Comparison of ENCODE assay signal across 8 cellular contexts in genomic region chr3:185498503-185499396, GRCh38. TPM values are rescaled to one million over a fixed set of nuclear protein-coding genes. Genes with fewer than 3 reads are reported as not detected.
DNase-seq lines count a peak whose midpoint lies in the region; ATAC-seq and FAIRE-seq lines count a peak whose summit lies in the region.

TSS of gene TMEM41A (minus strand) at chr3:185499035. CDS start at chr3:185498961, 74 bp downstream.

- peaks cover 19% of the 10 kb centered on the region for H3K36me3 Mint-ChIP-seq in activated CD8-positive, alpha-beta memory T cell treated with anti-CD3 and anti-CD28 coated beads, Interleukin-2, amount 10 ng/mL, durations not matched to agents 7 days and 5 days

- peak within 1 kb of the TSS; percentile 59 for H3K4me2 ChIP-seq in mesendoderm (ENCODE audit: low read length)

- no peak within 1 kb of the TSS for H2BK5ac ChIP-seq in mesendoderm (ENCODE audit: low read length)

- FAIRE-seq in HTR-8/SVneo (lab: Jason Lieb, UNC) = peak; percentile 62

- ATAC-seq in GM21381 (IDR thresholded peaks at IDR 0.05; ENCODE audit: unreplicated experiment) = peak; percentile 96
- ATAC-seq in activated CD8-positive, alpha-beta memory T cell treated with anti-CD3 and anti-CD28 coated beads, Interleukin-2, amount 10 ng/mL, durations not matched to agents 7 days and 5 days = peak; percentile 98

- CTCF ChIA-PET in activated CD8-positive, alpha-beta memory T cell treated with anti-CD3 and anti-CD28 coated beads, Interleukin-2, amount 10 ng/mL, durations not matched to agents 7 days and 5 days (lab: Charles Lee) = interaction anchor here (0.6 to 1.3 kb wide), 3 partner anchors 60 to 87 kb away, joined by 3 to 5 read pairs (median 4); partner anchors contain the start of gene SENP2

- H4K8ac ChIP-seq in mesendoderm (ENCODE audit: low read depth, low read length) = no peak within 1 kb of the TSS

- peak within 1 kb of the TSS; percentile 97 for H3K4me3 ChIP-seq in NT2/D1 (ENCODE audit: insufficient read length, low read depth)
- peak within 1 kb of the TSS; percentile 74 for H3K4me3 ChIP-seq in endocrine pancreas (ENCODE audit: control insufficient read depth, insufficient read depth, low read length)
- peak within 1 kb of the TSS; percentile 96 for H3K4me3 ChIP-seq in mesendoderm (ENCODE audit: low read length)

- peak within 1 kb of the TSS; percentile 77 for H3K27ac ChIP-seq in mesendoderm (ENCODE audit: low read depth, low read length)

- in situ Hi-C loops in Caki2 (cut with HindIII; ENCODE audit: low pct_unique_long_range_greater_than_20kb, low sequenced_read_pairs) = no loop called here

- H3K4me3 Mint-ChIP-seq in activated CD8-positive, alpha-beta memory T cell treated with anti-CD3 and anti-CD28 coated beads, Interleukin-2, amount 10 ng/mL, durations not matched to agents 7 days and 5 days = peak within 1 kb of the TSS; percentile 97

- H3K23ac ChIP-seq in mesendoderm (ENCODE audit: low read length) = no peak within 1 kb of the TSS

- peak within 1 kb of the TSS; percentile 93 for H3K56ac ChIP-seq in mesendoderm (ENCODE audit: low read length)

- H4K5ac ChIP-seq in mesendoderm (ENCODE audit: low read length) = no peak within 1 kb of the TSS

- H3K36me3 ChIP-seq in NT2/D1 (ENCODE audit: insufficient read depth, insufficient read length, low read length) = peaks cover 33% of the 10 kb centered on the region
- H3K36me3 ChIP-seq in endocrine pancreas (ENCODE audit: control insufficient read depth, insufficient read depth, low read length) = no peaks in the 10 kb centered on the region
- peaks cover 3% of the 10 kb centered on the region for H3K36me3 ChIP-seq in mesendoderm (ENCODE audit: control insufficient read depth, insufficient read depth, low read length)

- H3K4me1 Mint-ChIP-seq in activated CD8-positive, alpha-beta memory T cell treated with anti-CD3 and anti-CD28 coated beads, Interleukin-2, amount 10 ng/mL, durations not matched to agents 7 days and 5 days = peaks cover 20% of the 10 kb centered on the region

- H3K9ac ChIP-seq in NT2/D1 (ENCODE audit: insufficient read length, low read depth) (peak within 1 kb of the TSS; percentile 98), endocrine pancreas (ENCODE audit: control insufficient read depth, insufficient read depth, low read length) (peak within 1 kb of the TSS; percentile 50), mesendoderm (ENCODE audit: low read length) (peak within 1 kb of the TSS; percentile 96)

- no CpG with 5 or more reads among the region's 82 CpGs for WGBS in mesendoderm (ENCODE audit: extremely low coverage, insufficient coverage, low lambda C conversion rate)

- peak within 1 kb of the TSS; percentile 92 for H3K27ac Mint-ChIP-seq in activated CD8-positive, alpha-beta memory T cell treated with anti-CD3 and anti-CD28 coated beads, Interleukin-2, amount 10 ng/mL, durations not matched to agents 7 days and 5 days

- H3K79me2 ChIP-seq in mesendoderm (ENCODE audit: control insufficient read depth, insufficient read depth, low read length) = peaks cover 2% of the 10 kb centered on the region

- H3K4ac ChIP-seq in mesendoderm (ENCODE audit: low read depth, low read length) = no peak within 1 kb of the TSS

- H3K4me1 ChIP-seq in NT2/D1 (ENCODE audit: insufficient read depth, insufficient read length) (no peaks in the 10 kb centered on the region), endocrine pancreas (ENCODE audit: control insufficient read depth, insufficient read depth, low read length) (peaks cover 7% of the 10 kb centered on the region), mesendoderm (ENCODE audit: control insufficient read depth, low read depth, low read length) (no peaks in the 10 kb centered on the region)

- H3K27me3 ChIP-seq in NT2/D1 (ENCODE audit: insufficient read depth, insufficient read length) (no peaks in the 10 kb centered on the region), endocrine pancreas (ENCODE audit: control insufficient read depth, insufficient read depth, low read length) (no peaks in the 10 kb centered on the region), mesendoderm (ENCODE audit: insufficient read depth, low read length, poor library complexity) (no peaks in the 10 kb centered on the region)

- no peak within 1 kb of the TSS for H2AK5ac ChIP-seq in mesendoderm (ENCODE audit: low read length)

- no peak within 1 kb of the TSS for H2BK15ac ChIP-seq in mesendoderm (replicated peaks; ENCODE audit: low read depth)

- no peaks in the 10 kb centered on the region for H3K9me3 ChIP-seq in NT2/D1 (ENCODE audit: insufficient read depth, low read length)
- H3K9me3 ChIP-seq in endocrine pancreas (ENCODE audit: control insufficient read depth, low read length) = no peaks in the 10 kb centered on the region

- H3K79me1 ChIP-seq in mesendoderm (ENCODE audit: low read length) = peaks cover 4% of the 10 kb centered on the region

- DNase-seq in Caki2 (ENCODE audit: low read depth) (peak; percentile 85), HTR-8/SVneo (ENCODE audit: insufficient read length, low spot score) (peak; percentile 92), NT2/D1 (ENCODE audit: low read depth, low spot score) (peak; percentile 91), mesendoderm (peak; percentile 94)
- DNase-seq in activated CD8-positive, alpha-beta memory T cell treated with anti-CD3 and anti-CD28 coated beads, Interleukin-2, amount 10 ng/mL, durations not matched to agents 7 days and 5 days = peak; percentile 93
- peak; percentile 75 for DNase-seq in stimulated activated CD8-positive, alpha-beta memory T cell treated with anti-CD3 and anti-CD28 coated beads, Interleukin-12 subunit alpha, Interleukin-12 subunit beta, amount 100 ng/mL, for 4 hours (ENCODE audit: low read depth)

- peak within 1 kb of the TSS; percentile 46 for H3K18ac ChIP-seq in mesendoderm (ENCODE audit: low read length)

- no peaks in the 10 kb centered on the region for H3K27me3 Mint-ChIP-seq in activated CD8-positive, alpha-beta memory T cell treated with anti-CD3 and anti-CD28 coated beads, Interleukin-2, amount 10 ng/mL, durations not matched to agents 7 days and 5 days

- no peak within 1 kb of the TSS for H2BK120ac ChIP-seq in mesendoderm (ENCODE audit: low read depth, low read length)

- H3K9me3 Mint-ChIP-seq in activated CD8-positive, alpha-beta memory T cell treated with anti-CD3 and anti-CD28 coated beads, Interleukin-2, amount 10 ng/mL, durations not matched to agents 7 days and 5 days (ENCODE audit: low read depth) = no peaks in the 10 kb centered on the region

RNA-seq across cellular contexts. Expression of gene TMEM41A, which starts in this region (rescaled TPM):
- total RNA-seq in Caki2 (2014; rRNA removed; shearing (Covaris generic); ENCODE audit: low replicate concordance) = 22.9 and 23.0 TPM in 2 replicates
- total RNA-seq in activated CD8-positive, alpha-beta memory T cell treated with anti-CD3 and anti-CD28 coated beads, Interleukin-2, amount 10 ng/mL, durations not matched to agents 7 days and 5 days = 10 to 100 TPM; 16.3 to 20.4 TPM
- 14.9 TPM for polyA plus RNA-seq in mesendoderm (2013, experiment 1 of 2)
- 14.0 TPM for polyA plus RNA-seq in mesendoderm (2013, experiment 2 of 2)

Comparison
In these comparisons a context has a peak if more than half of its experiments do, and no peak if none do; other contexts are left out.
1. Peak in every context shown above with its lines: DNase-seq, ATAC-seq, H3K4me3 ChIP-seq and H3K27ac ChIP-seq.